10 cellular contexts compared by ENCODE assay signal in the genomic region with DNA sequence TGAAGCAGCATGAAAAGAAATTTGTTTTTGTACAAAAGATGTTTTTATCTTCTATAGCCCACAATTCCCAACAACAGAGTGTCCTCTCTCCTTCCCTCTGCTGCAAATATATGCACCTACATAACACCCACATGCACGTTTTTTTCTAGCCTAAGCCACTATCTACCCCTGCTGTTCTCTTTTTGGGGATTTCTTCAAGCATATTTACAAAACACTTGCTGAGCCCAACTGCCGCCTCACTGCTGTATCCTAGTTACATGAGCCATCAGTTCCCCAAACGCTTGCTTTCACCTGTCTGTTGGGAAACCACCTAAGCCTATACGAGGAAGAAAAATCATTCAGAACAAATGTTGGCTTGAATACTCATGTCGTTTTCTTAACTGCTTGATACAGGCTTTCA.
DNase-seq lines count a peak whose midpoint lies in the region; ATAC-seq, FAIRE-seq and TF ChIP-seq lines count a peak whose summit lies in the region.
"Had no signal": no experiment of that assay in that cellular context is flagged by ENCODE, and none has a peak within 500 bp of the region (broad histone marks: within the 10 kb centered on the region; RNA-seq: fewer than 3 reads in every experiment).

No MANE protein-coding gene starts in this region.

- WGBS in A549 (ENCODE audit: missing lambda C conversion rate), result 42% methylated on average over 5 of the region's 5 CpGs

- 0 out of 3 replicates have a peak overlapping the region, but pooled peaks have one; percentile 13 for H3K4me2 ChIP-seq in A549

- intact Hi-C loops in left colon (cut with DNase I, micrococcal nuclease), result no loop called here

- no peak for FAIRE-seq in A549 (lab: Jason Lieb, UNC)
- FAIRE-seq in H54 (lab: Jason Lieb, UNC), result no peak

- TF ChIP-seq POLR2A in A549 (IDR thresholded peaks at IDR 0.05; ENCODE audit: low read length) (no peak), H54 (IDR thresholded peaks at IDR 0.05; ENCODE audit: low read depth, low read length) (no peak)

- H3K4me3 ChIP-seq in A549, result no peak overlapping the region

- POLR2A ChIA-PET in A549 (lab: Yijun Ruan, JAX), result no interaction called here

- ATAC-seq in A549, result no peak
- peak; percentile 61 for ATAC-seq in GM18519 (IDR thresholded peaks at IDR 0.05; ENCODE audit: low FRiP score, unreplicated experiment)
- ATAC-seq in HG02642 (IDR thresholded peaks at IDR 0.05; ENCODE audit: poor library complexity, unreplicated experiment), result peak; percentile 84
- ATAC-seq in left colon, result no peak

- CTCF ChIA-PET in A549 (lab: Yijun Ruan, JAX), result interaction anchor here (0.7 kb wide), 1 partner anchor 117 kb away, joined by 3 read pairs; no protein-coding TSS in a partner anchor

- H3K27ac ChIP-seq in A549, result peak overlapping the region in 1 of 2 experiments; percentile 62; a peak in 3 of 6 replicates

- H3K4me1 ChIP-seq in A549, result peaks cover 44% of the 10 kb centered on the region

- no peak for TF ChIP-seq EP300 in A549 (IDR thresholded peaks at IDR 0.05)

- no peaks in the 10 kb centered on the region for H3K9me3 ChIP-seq in A549

- DNase-seq in A549 (ENCODE audit: low read depth in 1 of 2, low spot score in 1 of 2), result no peak
- DNase-seq in NCI-H2107 treated with DMSO at 0.1 percent for 48 hours (lab: John Stamatoyannopoulos, UW; ENCODE audit: unreplicated experiment), result peak; percentile 27
- no peak for DNase-seq in H54 (ENCODE audit: insufficient read length, low spot score)
- DNase-seq in inferior parietal cortex (ENCODE audit: extremely low spot score), result no peak
- no peak for DNase-seq in NCI-H187 (lab: John Stamatoyannopoulos, UW)
- DNase-seq in left colon, result no peak
- DNase-seq: immature natural killer cell; stimulated activated CD4-positive, alpha-beta T cell treated with anti-CD3 and anti-CD28 coated beads, Interleukin-4, amount 100 ng/mL, for 4 hours had no signal

- no peak for TF ChIP-seq RAD21 in A549 (conservative IDR thresholded peaks at IDR 0.05 in 1 of 2, IDR thresholded peaks at IDR 0.05 in 1 of 2)

- no peak for TF ChIP-seq CTCF in A549 (IDR thresholded peaks at IDR 0.05)

TF ChIP-seq in A549, 52 proteins besides CTCF, POLR2A, EP300 and RAD21:
- no peak for TF ChIP-seq MAFK (IDR thresholded peaks at IDR 0.05; ENCODE audit: partially characterized antibody)
- no peak for TF ChIP-seq CBX2 (IDR thresholded peaks at IDR 0.05; ENCODE audit: borderline replicate concordance, low read depth)
- TF ChIP-seq ZSCAN20 (CRISPR knock-in tag; IDR thresholded peaks at IDR 0.05), result no peak
- TF ChIP-seq CHD4 (IDR thresholded peaks at IDR 0.05; ENCODE audit: borderline replicate concordance), result no peak
- TF ChIP-seq NFE2L2 (conservative IDR thresholded peaks at IDR 0.05; ENCODE audit: low read length), result no peak
- no peak for TF ChIP-seq BHLHE40 (IDR thresholded peaks at IDR 0.05; ENCODE audit: low read depth, low read length)

Comparison
In these comparisons a context has a peak if more than half of its experiments do, and no peak if none do; other contexts are left out.
1. ATAC-seq: peak in GM18519 (single experiment) and HG02642 (single experiment); none in A549 (0 of 2) and left colon (single experiment).